Comparison of ENCODE assay signal across 10 cellular contexts in genomic region chr2:28269019-28269784, GRCh38.
DNase-seq lines count a peak whose midpoint lies in the region; ATAC-seq and TF ChIP-seq lines count a peak whose summit lies in the region.
"Had no signal": no experiment of that assay in that cellular context is flagged by ENCODE, and none has a peak within 500 bp of the region (broad histone marks: within the 10 kb centered on the region; RNA-seq: fewer than 3 reads in every experiment).

No MANE protein-coding gene starts in this region.

- no peaks in the 10 kb centered on the region for H3K36me3 ChIP-seq in esophagus (ENCODE audit: control insufficient read depth in 2 of 2, insufficient read depth in 2 of 2, low read length in 1 of 2)

- ATAC-seq in omental fat pad (ENCODE audit: low FRiP score) (peak; percentile 75), HG03095 (IDR thresholded peaks at IDR 0.05; ENCODE audit: unreplicated experiment) (no peak), HG02759 (IDR thresholded peaks at IDR 0.05; ENCODE audit: unreplicated experiment) (no peak)
- ATAC-seq: stimulated activated naive B cell treated with anti-CD40 and anti-IgM and Interleukin-4, amounts not matched to agents 10 μg/mL and 1 μg/mL and 100 μg/mL, for 72 hours had no signal

- peak overlapping the region; percentile 0 to 49 for H3K27ac ChIP-seq in esophagus (ENCODE audit: low read depth in 2 of 2, low read length in 1 of 2)

- DNase-seq in EH (ENCODE audit: low read depth), result peak; percentile 61
- DNase-seq in OCI-M2 (lab: John Stamatoyannopoulos, UW; ENCODE audit: unreplicated experiment), result peak; percentile 14
- DNase-seq in omental fat pad (ENCODE audit: low spot score), result no peak
- DNase-seq in activated CD4-positive, alpha-beta T cell treated with anti-CD3 and anti-CD28 coated beads for 1 hour, result no peak
- DNase-seq in activated gamma-delta T cell (lab: John Stamatoyannopoulos, UW), result no peak
- DNase-seq: DND-41; stimulated activated naive B cell treated with anti-CD40 and anti-IgM and Interleukin-4, amounts not matched to agents 10 μg/mL and 1 μg/mL and 100 μg/mL, for 72 hours had no signal

- no peaks in the 10 kb centered on the region for H3K27me3 ChIP-seq in esophagus (ENCODE audit: control insufficient read depth in 1 of 2, insufficient read depth in 2 of 2, low read length in 2 of 2)

- no peak for TF ChIP-seq CTCF in omental fat pad (IDR thresholded peaks at IDR 0.05)

- no peaks in the 10 kb centered on the region for H3K9me3 ChIP-seq in esophagus (ENCODE audit: control insufficient read depth in 2 of 2, insufficient read depth in 1 of 2, low read depth in 1 of 2, low read length in 1 of 2)

- peaks cover 5% of the 10 kb centered on the region in 2 donors for H3K4me1 ChIP-seq in esophagus (ENCODE audit: control insufficient read depth in 2 of 2, insufficient read depth in 2 of 2, low read length in 1 of 2)

- WGBS in esophagus, 2 donors, result 50 to 53% methylated on average over 4 of the region's 4 CpGs

- no peak overlapping the region for H3K4me3 ChIP-seq in esophagus (ENCODE audit: low read depth in 1 of 2, low read length in 2 of 2)

Comparison
In these comparisons a context has a peak if more than half of its experiments do, and no peak if none do; other contexts are left out.
1. DNase-seq: peak in EH (single experiment) and OCI-M2 (single experiment); none in omental fat pad (single experiment), activated CD4-positive, alpha-beta T cell treated with anti-CD3 and anti-CD28 coated beads for 1 hour (single experiment) and activated gamma-delta T cell (single experiment).